In the genomic region with DNA sequence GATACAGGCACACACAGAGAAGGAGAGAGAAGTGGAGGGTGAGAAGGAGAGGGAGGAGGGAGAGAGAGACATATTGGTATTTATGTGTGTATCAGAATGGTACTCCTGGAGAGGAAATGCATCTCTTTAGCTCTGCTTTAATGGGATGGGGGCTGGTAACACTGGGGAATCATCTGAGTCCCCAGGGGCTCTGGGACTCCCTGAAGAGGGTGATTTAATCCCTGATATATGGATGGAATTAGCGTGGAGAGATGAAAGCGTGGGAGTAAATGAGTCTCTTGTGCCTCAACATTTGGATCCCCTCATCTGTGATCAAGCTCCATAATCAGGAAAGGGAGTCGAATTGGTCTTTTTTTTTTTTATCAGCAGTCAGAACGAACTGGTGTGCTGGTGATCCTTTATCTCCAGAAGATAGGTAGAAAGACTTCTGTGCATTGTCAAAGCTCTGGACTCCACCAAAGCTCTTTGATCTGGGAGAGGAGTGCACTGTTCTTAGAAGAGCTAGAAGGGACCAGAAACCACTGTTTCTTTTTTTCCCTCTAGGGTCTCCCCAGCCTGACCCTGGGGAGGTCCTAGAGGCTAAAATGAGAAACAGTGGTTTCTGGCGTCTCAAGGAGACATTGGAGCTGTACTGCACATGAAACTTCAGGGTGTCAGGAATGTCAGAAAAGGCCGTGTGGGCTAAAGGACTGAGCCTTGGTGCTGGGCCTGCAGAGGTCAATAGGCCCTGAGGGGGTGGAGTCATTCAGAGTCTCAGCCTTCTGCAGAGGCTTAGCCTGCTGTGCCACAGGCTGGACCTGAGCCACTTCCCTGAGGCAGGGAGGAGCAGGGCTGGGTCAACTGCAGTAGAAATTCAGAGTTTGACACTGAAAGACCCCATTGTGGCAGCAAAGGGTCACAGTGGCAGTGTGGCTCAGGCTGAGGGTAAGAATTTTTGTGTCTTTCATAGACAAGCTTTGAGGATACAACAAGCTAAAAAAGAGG, we compare ENCODE assay signal across 25 cellular contexts.
DNase-seq lines count a peak whose midpoint lies in the region; ATAC-seq and TF ChIP-seq lines count a peak whose summit lies in the region.
"Had no signal": no experiment of that assay in that cellular context is flagged by ENCODE, and none has a peak within 500 bp of the region (broad histone marks: within the 10 kb centered on the region; RNA-seq: fewer than 3 reads in every experiment).

No MANE protein-coding gene starts in this region.

- H3T11ph ChIP-seq in H9 (ENCODE audit: low read length), result no peak overlapping the region

- H3K36me3 ChIP-seq in BLaER1 (no peaks in the 10 kb centered on the region), mesodermal cell (ENCODE audit: control insufficient read depth, insufficient read depth, low read length) (no peaks in the 10 kb centered on the region)
- H3K36me3 ChIP-seq: ascending aorta, gastroesophageal sphincter, Peyer's patch, tibial artery had no signal

- no peak overlapping the region for H2BK20ac ChIP-seq in H9 (ENCODE audit: low read depth, low read length, poor library complexity, severe bottlenecking)

- no peak overlapping the region for H3K56ac ChIP-seq in H9 (ENCODE audit: insufficient read length, low read depth, low read length)

- no peaks in the 10 kb centered on the region for H3K23me2 ChIP-seq in H9 (ENCODE audit: insufficient read length, low read depth, low read length, poor library complexity, severe bottlenecking)

- TF ChIP-seq CTCF in H9 (conservative IDR thresholded peaks at IDR 0.05), result no peak
- TF ChIP-seq CTCF in WTC11 (IDR thresholded peaks at IDR 0.05), result no peak

- POLR2A ChIA-PET in WTC11 (lab: Charles Lee), result interaction anchor here (0.7 kb wide), 1 partner anchor 236 kb away, joined by 3 read pairs; no protein-coding TSS in a partner anchor

- WGBS in H9 (ENCODE audit: extremely low coverage, insufficient read length, low lambda C conversion rate), result no CpG with 5 or more reads among the region's 6 CpGs
- 64 to 79% methylated on average over 3 to 4 of the region's 6 CpGs for WGBS in mesodermal cell (ENCODE audit: insufficient coverage in 2 of 2), 2 experiments

- H3K14ac ChIP-seq in H9 (ENCODE audit: insufficient read depth, low read length), result no peak overlapping the region

- no peak overlapping the region for H2BK12ac ChIP-seq in H9 (ENCODE audit: insufficient read length, low read depth, low read length)

- peaks cover 3% of the 10 kb centered on the region; the same call in 1 of the 2 replicates for H3K27me3 Mint-ChIP-seq in H9 (ENCODE audit: low read depth)
- H3K27me3 Mint-ChIP-seq in WTC11 (ENCODE audit: low read depth), result no peaks in the 10 kb centered on the region

- no peak overlapping the region for H4K8ac ChIP-seq in H9 (replicated peaks; ENCODE audit: insufficient read length, low read depth, low read length)

- H2AK5ac ChIP-seq in H9 (ENCODE audit: insufficient read length, low read length), result no peak overlapping the region

- no peak overlapping the region for H4K5ac ChIP-seq in H9 (ENCODE audit: insufficient read length, low read depth, low read length)

- H3K36me3 Mint-ChIP-seq in H9 (ENCODE audit: insufficient read depth in 1 of 3, low read depth in 3 of 3) (no peaks in the 10 kb centered on the region; a peak in 1 of 7 replicates), WTC11 (no peaks in the 10 kb centered on the region)
- H3K36me3 Mint-ChIP-seq: activated naive CD4-positive, alpha-beta T cell treated with anti-CD3 and anti-CD28 coated beads, Interleukin-2, amount 50 U/mL, for 72 hours; CD8-positive, alpha-beta memory T cell; natural killer cell had no signal

- H3K27ac Mint-ChIP-seq in H9 (no peak overlapping the region; a peak in 1 of 7 replicates), WTC11 (no peak overlapping the region)
- H3K27ac Mint-ChIP-seq: activated naive CD4-positive, alpha-beta T cell treated with anti-CD3 and anti-CD28 coated beads, Interleukin-2, amount 50 U/mL, for 72 hours; CD8-positive, alpha-beta memory T cell; natural killer cell had no signal

- no peak overlapping the region for H3K27ac ChIP-seq in BLaER1
- H3K27ac ChIP-seq in H9 (ENCODE audit: insufficient read length, low read depth, low read length), result no peak overlapping the region
- H3K27ac ChIP-seq in mesodermal cell (ENCODE audit: low read depth, low read length, severe bottlenecking), result peak overlapping the region; percentile 46
- H3K27ac ChIP-seq: ascending aorta, Peyer's patch, tibial artery had no signal

- no peak overlapping the region for H2BK120ac ChIP-seq in H9 (ENCODE audit: low read depth, low read length, poor library complexity, severe bottlenecking)

- peak overlapping the region; percentile 2; the same call in 1 of the 2 replicates for H3K4me2 ChIP-seq in BLaER1
- no peak overlapping the region for H3K4me2 ChIP-seq in H9 (ENCODE audit: insufficient read depth, insufficient read length, low read length)

- peak; percentile 86 for ATAC-seq in WTC11
- ATAC-seq: activated naive CD4-positive, alpha-beta T cell treated with anti-CD3 and anti-CD28 coated beads, Interleukin-2, amount 50 U/mL, for 72 hours; gastroesophageal sphincter; natural killer cell had no signal

- H3K4me1 Mint-ChIP-seq in H9 (peaks cover 0 to 4% of the 10 kb centered on the region in 2 experiments; a peak in 2 of 4 replicates), WTC11 (peaks cover 11% of the 10 kb centered on the region; the same call in 1 of the 2 replicates)
- H3K4me1 Mint-ChIP-seq: CD8-positive, alpha-beta memory T cell; natural killer cell had no signal

- H3K23ac ChIP-seq in H9 (ENCODE audit: insufficient read length, low read depth, low read length), result no peak overlapping the region

- no peak overlapping the region for H3K9ac ChIP-seq in BLaER1
- H3K9ac ChIP-seq in H9 (ENCODE audit: extremely low read depth, insufficient read length, low read length), result no peak overlapping the region

- no peak overlapping the region for H3K4ac ChIP-seq in H9 (ENCODE audit: low read depth, low read length)

- no peaks in the 10 kb centered on the region for H4K20me1 ChIP-seq in BLaER1
- H4K20me1 ChIP-seq in H9 (ENCODE audit: control insufficient read depth, insufficient read depth, insufficient read length), result no peaks in the 10 kb centered on the region

- H4K91ac ChIP-seq in H9 (ENCODE audit: insufficient read length, low read depth, low read length), result no peak overlapping the region

- H2AFZ ChIP-seq in H9 (ENCODE audit: low read length), result no peak overlapping the region

- H3K18ac ChIP-seq in H9 (ENCODE audit: insufficient read length, low read depth, low read length), result no peak overlapping the region

- H3K4me3 ChIP-seq in BLaER1, result no peak overlapping the region
- H3K4me3 ChIP-seq in mesodermal cell (ENCODE audit: extremely low read depth, insufficient read depth, low read length, poor library complexity, severe bottlenecking), result no peak overlapping the region
- H3K4me3 ChIP-seq: ascending aorta, gastroesophageal sphincter, Peyer's patch, tibial artery had no signal

- H2BK15ac ChIP-seq in H9 (ENCODE audit: low read depth, low read length), result no peak overlapping the region

- no peak overlapping the region for H2BK5ac ChIP-seq in H9 (ENCODE audit: insufficient read length, low read length)

- no peaks in the 10 kb centered on the region for H3K27me3 ChIP-seq in BLaER1
- no peaks in the 10 kb centered on the region for H3K27me3 ChIP-seq in H9 (ENCODE audit: insufficient read depth, low read length)
- H3K27me3 ChIP-seq: ascending aorta, gastroesophageal sphincter, Peyer's patch, tibial artery had no signal

- H3K79me1 ChIP-seq in H9 (ENCODE audit: insufficient read depth, low read depth, low read length, poor library complexity, severe bottlenecking), result no peaks in the 10 kb centered on the region

- no peaks in the 10 kb centered on the region for H3K79me2 ChIP-seq in H9 (ENCODE audit: insufficient read depth, low read length)

- H3K4me1 ChIP-seq in BLaER1 (peaks cover 7% of the 10 kb centered on the region; the same call in 1 of the 2 replicates), H9 (ENCODE audit: insufficient read depth, low read length) (no peaks in the 10 kb centered on the region), mesodermal cell (ENCODE audit: control insufficient read depth, insufficient read depth, low read length, poor library complexity, severe bottlenecking) (peaks cover 9% of the 10 kb centered on the region)
- H3K4me1 ChIP-seq: ascending aorta, gastroesophageal sphincter, Peyer's patch, tibial artery had no signal

- no peaks in the 10 kb centered on the region for H3K9me3 ChIP-seq in BLaER1
- no peaks in the 10 kb centered on the region for H3K9me3 ChIP-seq in H9 (ENCODE audit: control insufficient read depth, low read depth, low read length)
- H3K9me3 ChIP-seq in mesodermal cell (ENCODE audit: control insufficient read depth, low read length), result no peaks in the 10 kb centered on the region
- H3K9me3 ChIP-seq: ascending aorta, gastroesophageal sphincter, Peyer's patch, tibial artery had no signal

- no peak overlapping the region for H3K4me3 Mint-ChIP-seq in H9
- H3K4me3 Mint-ChIP-seq in WTC11, result no peak overlapping the region
- H3K4me3 Mint-ChIP-seq: CD8-positive, alpha-beta memory T cell; natural killer cell had no signal

- DNase-seq in H9 (peak; percentile 42), WTC11 (ENCODE audit: low spot score) (peak; percentile 12), NCI-H2081 treated with DMSO at 0.1 percent for 48 hours (lab: John Stamatoyannopoulos, UW) (no peak), GF-D8 (lab: John Stamatoyannopoulos, UW) (no peak), T-helper 9 cell (no peak)
- DNase-seq: activated CD4-positive, alpha-beta T cell treated with anti-CD3 and anti-CD28 coated beads for 1 hour; activated CD8-positive, alpha-beta memory T cell treated with anti-CD3 and anti-CD28 coated beads for 24 hours; activated T-cell treated with anti-CD3 and anti-CD28 coated beads, Interleukin-2, amount 50 U/mL, for 48 hours; CD8-positive, alpha-beta memory T cell; DMS79; erythroblast; left cardiac atrium; mesenchymal stem cell; natural killer cell; NCI-H1417 treated with DMSO at 0.1 percent for 48 hours; NK-92 treated with Interleukin-12 subunit alpha and Interleukin-12 subunit beta, amount 100 ng/mL, for 24 hours; Peyer's patch; stimulated activated CD4-positive, alpha-beta T cell treated with anti-CD3 and anti-CD28 coated beads, Interleukin-2, amount 100 ng/mL, for 24 hours; stimulated activated naive CD4-positive, alpha-beta T cell treated with Interleukin-2 at 50 U/mL for 16 hours; tibial artery had no signal

- H3K9me3 Mint-ChIP-seq in H9, result no peaks in the 10 kb centered on the region
- H3K9me3 Mint-ChIP-seq in WTC11, result peaks cover 7% of the 10 kb centered on the region; the same call in 1 of the 2 replicates

- CTCF ChIA-PET in WTC11 (lab: Charles Lee), result no interaction called here

TF ChIP-seq in WTC11, 78 proteins besides CTCF, POLR2A, EP300 and RAD21:
- TF ChIP-seq, protein P1, sequence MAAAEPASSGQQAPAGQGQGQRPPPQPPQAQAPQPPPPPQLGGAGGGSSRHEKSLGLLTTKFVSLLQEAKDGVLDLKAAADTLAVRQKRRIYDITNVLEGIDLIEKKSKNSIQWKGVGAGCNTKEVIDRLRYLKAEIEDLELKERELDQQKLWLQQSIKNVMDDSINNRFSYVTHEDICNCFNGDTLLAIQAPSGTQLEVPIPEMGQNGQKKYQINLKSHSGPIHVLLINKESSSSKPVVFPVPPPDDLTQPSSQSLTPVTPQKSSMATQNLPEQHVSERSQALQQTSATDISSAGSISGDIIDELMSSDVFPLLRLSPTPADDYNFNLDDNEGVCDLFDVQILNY (CRISPR knock-in tag; IDR thresholded peaks at IDR 0.05), result no peak
TF ChIP-seq in WTC11: peak in this region for 0.

Comparison
In these comparisons a context has a peak if more than half of its experiments do, and no peak if none do; other contexts are left out.
1. DNase-seq: peak in H9 (single experiment) and WTC11 (single experiment); none in NCI-H2081 treated with DMSO at 0.1 percent for 48 hours (single experiment), GF-D8 (single experiment) and T-helper 9 cell (single experiment).